ENCODE assay signal across 8 cellular contexts in genomic region chr10:68471063-68471585, GRCh38. TPM values are rescaled to one million over a fixed set of nuclear protein-coding genes. Genes with fewer than 3 reads are reported as not detected.
A peak's percentile ranks its signal among the peaks of the same experiment; 100 is the strongest.
DNase-seq lines count a peak whose midpoint lies in the region; ATAC-seq and TF ChIP-seq lines count a peak whose summit lies in the region.

No MANE protein-coding gene starts in this region.

- H3K4me1 Mint-ChIP-seq in GM23338: peaks cover 16% of the 10 kb centered on the region

- H4K20me1 ChIP-seq in GM23338 (replicated peaks; ENCODE audit: insufficient read depth): peaks cover 8% of the 10 kb centered on the region; the same call in 1 of the 2 replicates

- H3K27me3 ChIP-seq in GM23338 (ENCODE audit: insufficient read depth) (peaks cover 4% of the 10 kb centered on the region; the same call in 1 of the 2 replicates), iPS-15b (ENCODE audit: control insufficient read depth, insufficient read depth, low read length) (no peaks in the 10 kb centered on the region), testis (no peaks in the 10 kb centered on the region)

- peaks cover 5% of the 10 kb centered on the region; the same call in 1 of the 2 replicates for H3F3A ChIP-seq in GM23338 (replicated peaks; ENCODE audit: low read depth)

- no peak for TF ChIP-seq POLR2A in testis (IDR thresholded peaks at IDR 0.05)

- H3K36me3 ChIP-seq in GM23338 (ENCODE audit: insufficient read depth) (peaks cover 20% of the 10 kb centered on the region), iPS-15b (ENCODE audit: control insufficient read depth, insufficient read depth, low read length) (peaks cover 11% of the 10 kb centered on the region), testis (ENCODE audit: low read depth, missing control alignments) (no peaks in the 10 kb centered on the region)

- H3K79me2 ChIP-seq in GM23338 (replicated peaks; ENCODE audit: insufficient read depth): peaks cover 44% of the 10 kb centered on the region

- H3K4me3 ChIP-seq in AG04449 (ENCODE audit: low read depth, low read length): peak overlapping the region; percentile 79
- H3K4me3 ChIP-seq in GM23338: peak overlapping the region; percentile 78
- H3K4me3 ChIP-seq in WI38 (ENCODE audit: low read depth, low read length): peak overlapping the region; percentile 71
- H3K4me3 ChIP-seq in iPS-15b (ENCODE audit: low read depth, low read length): peak overlapping the region; percentile 86
- H3K4me3 ChIP-seq in testis: peak overlapping the region; percentile 52 to 73

- H3K36me3 Mint-ChIP-seq in GM23338 (ENCODE audit: low read depth): peaks cover 38% of the 10 kb centered on the region

- H3K9me3 ChIP-seq in iPS-15b (ENCODE audit: control insufficient read depth, insufficient read depth, low read length): no peaks in the 10 kb centered on the region
- H3K9me3 ChIP-seq in testis: no peaks in the 10 kb centered on the region

- H3K27ac ChIP-seq in GM23338 (ENCODE audit: low read depth) (peak overlapping the region; percentile 98), testis (no peak overlapping the region)

- peaks cover 13% of the 10 kb centered on the region for H3K27me3 Mint-ChIP-seq in GM23338 (ENCODE audit: insufficient read depth, low read depth, poor library complexity)

- no peak for DNase-seq in AG04449 (ENCODE audit: low read depth, low spot score)
- DNase-seq in GM23338 (ENCODE audit: low spot score): peak; percentile 17
- DNase-seq in testis: no peak
- no peak for DNase-seq in GM19240 (ENCODE audit: insufficient read length, low spot score)

- POLR2A ChIA-PET in AG04449 (lab: Yijun Ruan, JAX): interaction anchor here (1.0 kb wide), 1 partner anchor 280 kb away, joined by 3 read pairs; no protein-coding TSS in a partner anchor

- intact Hi-C loops in testis (cut with DNase I; ENCODE audit: low total_unique reads): no loop called here

- TF ChIP-seq CTCF in AG04449 (IDR thresholded peaks at IDR 0.05; ENCODE audit: insufficient read depth, low read length, missing control alignments): no peak
- TF ChIP-seq CTCF in GM23338 (conservative IDR thresholded peaks at IDR 0.05; ENCODE audit: low read depth in 2 of 2): no peak
- TF ChIP-seq CTCF in WI38 (IDR thresholded peaks at IDR 0.05; ENCODE audit: low read depth, low read length): no peak
- no peak for TF ChIP-seq CTCF in testis (IDR thresholded peaks at IDR 0.05)

- H3K27ac Mint-ChIP-seq in GM23338: peak overlapping the region; percentile 99

- peak overlapping the region; percentile 87 for H3K9ac ChIP-seq in iPS-15b (ENCODE audit: low read depth, low read length)

- ATAC-seq in GM23338 (no peak; the same call in 2 of the 3 replicates), GM21381 (IDR thresholded peaks at IDR 0.05; ENCODE audit: unreplicated experiment) (no peak), HG02623 (IDR thresholded peaks at IDR 0.05; ENCODE audit: unreplicated experiment) (no peak)

- H3K4me1 ChIP-seq in GM23338 (ENCODE audit: insufficient read depth): peaks cover 16% of the 10 kb centered on the region; the same call in 1 of the 2 replicates
- H3K4me1 ChIP-seq in iPS-15b (ENCODE audit: control insufficient read depth, insufficient read depth, low read length): peaks cover 3% of the 10 kb centered on the region
- H3K4me1 ChIP-seq in testis: peaks cover 6% of the 10 kb centered on the region

- H2AFZ ChIP-seq in GM23338: peak overlapping the region; percentile 74; the same call in 1 of the 2 replicates

- peak overlapping the region; percentile 95 for H3K4me3 Mint-ChIP-seq in GM23338

- peak overlapping the region; percentile 91 for H3K4me2 ChIP-seq in GM23338

- no peaks in the 10 kb centered on the region; the same call in 2 of the 3 replicates for H3K9me3 Mint-ChIP-seq in GM23338

- CTCF ChIA-PET in AG04449 (lab: Yijun Ruan, JAX): interaction anchor here (1.0 kb wide), 1 partner anchor 79 kb away, joined by 3 read pairs; no protein-coding TSS in a partner anchor

- WGBS in testis, 2 donors: 2% methylated on average over 14 of the region's 14 CpGs

- no peaks in the 10 kb centered on the region for H3K9me2 ChIP-seq in GM23338 (ENCODE audit: insufficient read depth)

TF ChIP-seq in GM23338, 12 proteins besides CTCF, POLR2A, EP300 and RAD21:
- TF ChIP-seq ZNF462 (CRISPR knock-in tag; IDR thresholded peaks at IDR 0.05) (no peak), POLR2AphosphoS5 (IDR thresholded peaks at IDR 0.05; ENCODE audit: low read depth) (no peak), CREB1 (CRISPR knock-in tag; IDR thresholded peaks at IDR 0.05; ENCODE audit: low read depth) (no peak), EZH2 (IDR thresholded peaks at IDR 0.05; ENCODE audit: low read depth, unreplicated experiment) (no peak), ZNF114 (CRISPR knock-in tag; IDR thresholded peaks at IDR 0.05) (no peak), ETS1 (IDR thresholded peaks at IDR 0.05) (no peak), NANOG (IDR thresholded peaks at IDR 0.05; ENCODE audit: borderline replicate concordance) (no peak)

RNA-seq across cellular contexts. Expression of gene DNA2, which starts 0.6 kb away (rescaled TPM):
- 46.9 and 49.3 TPM in 2 replicates for total RNA-seq in GM23338 (2014; rRNA removed; shearing (Covaris generic))
- polyA plus RNA-seq in GM23338 (2016; fragmentation: Nextera tagmentation; extraction: Ambion mirVana) (19.7 and 25.6 TPM in 2 replicates), testis (ENCODE audit: insufficient read depth, low read depth, low replicate concordance) (5.9 TPM)
- total RNA-seq in testis: 1 to 10 TPM; 5.9 to 7.6 TPM

RNA-seq across cellular contexts. Expression of gene SLC25A16, which starts 56.2 kb away (rescaled TPM):
- 11.1 and 12.0 TPM in 2 replicates for total RNA-seq in GM23338 (2014; rRNA removed; shearing (Covaris generic))
- polyA plus RNA-seq in GM23338 (2016; fragmentation: Nextera tagmentation; extraction: Ambion mirVana) (7.1 and 7.2 TPM in 2 replicates), testis (ENCODE audit: insufficient read depth, low read depth, low replicate concordance) (13.5 TPM)
- 10 to 100 TPM in 1 of 2 donors, 1 to 10 TPM in 1; 7.1 to 11.7 TPM for total RNA-seq in testis
